In genomic region chr9:134138292-134138691, GRCh38 we compare ENCODE assay signal across 10 cellular contexts. TPM values are rescaled to one million over a fixed set of nuclear protein-coding genes. Genes with fewer than 3 reads are reported as not detected.
DNase-seq lines count a peak whose midpoint lies in the region; ATAC-seq and TF ChIP-seq lines count a peak whose summit lies in the region.
"Had no signal": no experiment of that assay in that cellular context is flagged by ENCODE, and none has a peak within 500 bp of the region (broad histone marks: within the 10 kb centered on the region; RNA-seq: fewer than 3 reads in every experiment).

No MANE protein-coding gene starts in this region.

- WGBS in tibial nerve, 2 donors: 72% methylated on average over 10 of the region's 10 CpGs

- no peak for TF ChIP-seq EP300 in tibial nerve (IDR thresholded peaks at IDR 0.05)

- no peak overlapping the region for H3K27ac Mint-ChIP-seq in neural progenitor cell

- H3K36me3 ChIP-seq in DND-41 (ENCODE audit: insufficient read depth, low read length) (peaks cover 50% of the 10 kb centered on the region), OCI-LY1 (ENCODE audit: insufficient read depth, low read length) (peaks cover 45% of the 10 kb centered on the region), duodenal mucosa (ENCODE audit: control insufficient read depth in 1 of 2, insufficient read depth in 2 of 2, low read length in 2 of 2) (peaks cover 12 to 32% of the 10 kb centered on the region in 2 donors), neural progenitor cell (no peaks in the 10 kb centered on the region), tibial nerve (peaks cover 0 to 37% (median 17%) of the 10 kb centered on the region in 3 donors)

- H3K9me3 ChIP-seq in DND-41 (ENCODE audit: insufficient read depth, low read length, severe bottlenecking) (no peaks in the 10 kb centered on the region), OCI-LY1 (ENCODE audit: low read length) (no peaks in the 10 kb centered on the region), duodenal mucosa (ENCODE audit: control insufficient read depth in 1 of 2, low read length in 2 of 2) (no peaks in the 10 kb centered on the region), neural progenitor cell (ENCODE audit: low read depth) (no peaks in the 10 kb centered on the region), tibial nerve (no peaks in the 10 kb centered on the region)
- H3K9me3 ChIP-seq: HAP-1 had no signal

- TF ChIP-seq CTCF in DND-41 (IDR thresholded peaks at IDR 0.05; ENCODE audit: borderline replicate concordance, extremely low read depth, low read length, poor library complexity, severe bottlenecking) (no peak), OCI-LY1 (IDR thresholded peaks at IDR 0.05; ENCODE audit: low read length) (no peak), neural progenitor cell (IDR thresholded peaks at IDR 0.05) (no peak), tibial nerve (IDR thresholded peaks at IDR 0.05) (no peak)

- H2AFZ ChIP-seq in DND-41 (ENCODE audit: low read depth, low read length): no peak overlapping the region
- H2AFZ ChIP-seq in OCI-LY1 (ENCODE audit: low read length): no peak overlapping the region
- no peak overlapping the region for H2AFZ ChIP-seq in neural progenitor cell (replicated peaks)

- no peak for DNase-seq in DND-41
- DNase-seq in neural progenitor cell (ENCODE audit: low spot score): no peak
- DNase-seq in tibial nerve (ENCODE audit: low spot score in 2 of 2): no peak
- no peak for DNase-seq in hypothalamus (lab: John Stamatoyannopoulos, UW)

- H3K4me3 ChIP-seq in DND-41 (ENCODE audit: low read depth in 1 of 2, low read length in 2 of 2) (peak overlapping the region in 1 of 2 experiments; percentile 98; a peak in 2 of 4 replicates), OCI-LY1 (ENCODE audit: low read depth, low read length, poor library complexity, severe bottlenecking) (peak overlapping the region; percentile 85), duodenal mucosa (ENCODE audit: low read depth in 1 of 2, low read length in 2 of 2) (peak overlapping the region; percentile 1 to 24), neural progenitor cell (no peak overlapping the region), tibial nerve (no peak overlapping the region)
- H3K4me3 ChIP-seq: HAP-1, lung had no signal

- H3K9ac ChIP-seq in DND-41 (ENCODE audit: low read depth, low read length) (peak overlapping the region; percentile 99; the same call in 1 of the 2 replicates), OCI-LY1 (ENCODE audit: low read length) (peak overlapping the region; percentile 94; the same call in 1 of the 2 replicates), duodenal mucosa (ENCODE audit: low read depth in 1 of 2, low read length in 2 of 2) (peak overlapping the region in 1 of 2 donors; percentile 13), neural progenitor cell (peak overlapping the region; percentile 37)

- H4K20me1 ChIP-seq in DND-41 (ENCODE audit: insufficient read depth, low read length) (peaks cover 51% of the 10 kb centered on the region), OCI-LY1 (ENCODE audit: insufficient read depth, low read length) (no peaks in the 10 kb centered on the region), neural progenitor cell (ENCODE audit: low read depth) (peaks cover 49% of the 10 kb centered on the region)

- H3K4me1 ChIP-seq in DND-41 (ENCODE audit: insufficient read depth, low read length): peaks cover 40% of the 10 kb centered on the region
- H3K4me1 ChIP-seq in OCI-LY1 (ENCODE audit: insufficient read depth, low read length, severe bottlenecking): peaks cover 31% of the 10 kb centered on the region
- H3K4me1 ChIP-seq in duodenal mucosa (ENCODE audit: control insufficient read depth in 1 of 2, insufficient read depth in 2 of 2, low read length in 2 of 2): peaks cover 35 to 39% of the 10 kb centered on the region in 2 donors
- H3K4me1 ChIP-seq in neural progenitor cell: peaks cover 36% of the 10 kb centered on the region
- H3K4me1 ChIP-seq in tibial nerve: peaks cover 0 to 49% (median 30%) of the 10 kb centered on the region in 4 donors

- H3K9me2 ChIP-seq in OCI-LY1 (ENCODE audit: low read depth, low read length): no peaks in the 10 kb centered on the region

- H3K4me3 Mint-ChIP-seq in neural progenitor cell: peak overlapping the region; percentile 77

- TF ChIP-seq POLR2A in tibial nerve (IDR thresholded peaks at IDR 0.05): no peak

- no peaks in the 10 kb centered on the region for H3F3A ChIP-seq in OCI-LY1 (ENCODE audit: insufficient read depth, low read length)
- H3F3A ChIP-seq in neural progenitor cell (ENCODE audit: low read depth): peaks cover 10% of the 10 kb centered on the region

- H3K79me2 ChIP-seq in DND-41 (ENCODE audit: insufficient read depth, low read length) (peaks cover 68% of the 10 kb centered on the region), OCI-LY1 (ENCODE audit: insufficient read depth, low read length) (peaks cover 33% of the 10 kb centered on the region), neural progenitor cell (ENCODE audit: low read depth) (peaks cover 52% of the 10 kb centered on the region)

- peaks cover 33% of the 10 kb centered on the region for H3K4me1 Mint-ChIP-seq in neural progenitor cell

- ATAC-seq in DND-41 (ENCODE audit: insufficient read depth, low read depth): no peak
- ATAC-seq in GM18868 (IDR thresholded peaks at IDR 0.05; ENCODE audit: unreplicated experiment): no peak
- no peak for ATAC-seq in HG02973 (IDR thresholded peaks at IDR 0.05; ENCODE audit: unreplicated experiment)

- peak overlapping the region; percentile 96 for H3K4me2 ChIP-seq in DND-41 (ENCODE audit: insufficient read depth, low read length)
- peak overlapping the region; percentile 99 for H3K4me2 ChIP-seq in OCI-LY1 (ENCODE audit: low read length)
- peak overlapping the region; percentile 28 for H3K4me2 ChIP-seq in neural progenitor cell

- no peak overlapping the region for H3K27ac ChIP-seq in DND-41 (ENCODE audit: low read length)
- no peak overlapping the region for H3K27ac ChIP-seq in OCI-LY1 (ENCODE audit: low read depth, low read length, poor library complexity, severe bottlenecking)
- H3K27ac ChIP-seq in duodenal mucosa (ENCODE audit: low read depth, low read length): no peak overlapping the region
- no peak overlapping the region for H3K27ac ChIP-seq in neural progenitor cell
- peak overlapping the region in 2 of 4 donors; percentile 1 to 30 for H3K27ac ChIP-seq in tibial nerve

- H3K27me3 Mint-ChIP-seq in neural progenitor cell (ENCODE audit: insufficient read depth, low read depth): peaks cover 3% of the 10 kb centered on the region

- H3K9me3 Mint-ChIP-seq in neural progenitor cell: no peaks in the 10 kb centered on the region

- H3K27me3 ChIP-seq in DND-41 (ENCODE audit: insufficient read depth, low read length, poor library complexity) (no peaks in the 10 kb centered on the region), OCI-LY1 (ENCODE audit: insufficient read depth, low read length) (no peaks in the 10 kb centered on the region), duodenal mucosa (ENCODE audit: control insufficient read depth in 1 of 2, insufficient read depth in 2 of 2, low read length in 2 of 2) (no peaks in the 10 kb centered on the region), neural progenitor cell (no peaks in the 10 kb centered on the region), tibial nerve (no peaks in the 10 kb centered on the region)

- H3K36me3 Mint-ChIP-seq in neural progenitor cell: peaks cover 23% of the 10 kb centered on the region

RNA-seq across cellular contexts. Expression of gene WDR5, which starts 2.4 kb away (rescaled TPM):
- 26.7 and 48.7 TPM in 2 replicates for total RNA-seq in neural progenitor cell (ENCODE audit: low replicate concordance)
- 10 to 100 TPM; 16.4 to 32.7 (median 24.5) TPM for total RNA-seq in tibial nerve

RNA-seq across cellular contexts. Expression of gene RNU6ATAC, which starts 26.1 kb away (rescaled TPM):
- total RNA-seq in neural progenitor cell (ENCODE audit: low replicate concordance): not detected in 2 replicates
- not detected for total RNA-seq in tibial nerve

Comparison
In these comparisons a context has a peak if more than half of its experiments do, and no peak if none do; other contexts are left out.
1. H3K4me2 ChIP-seq: peak in every context shown above with its lines; median percentile 99 in OCI-LY1; 96 in DND-41; 28 in neural progenitor cell.
2. H3K4me3 ChIP-seq: peak in OCI-LY1 (single experiment) and duodenal mucosa (2 of 2); none in neural progenitor cell (single experiment) and tibial nerve (0 of 4).